8 cellular contexts compared by ENCODE assay signal in genomic region chr11:93740802-93741093, GRCh38. TPM values are rescaled to one million over a fixed set of nuclear protein-coding genes. Genes with fewer than 3 reads are reported as not detected.
A peak's percentile ranks its signal among the peaks of the same experiment; 100 is the strongest.
DNase-seq lines count a peak whose midpoint lies in the region; ATAC-seq and TF ChIP-seq lines count a peak whose summit lies in the region.

No MANE protein-coding gene starts in this region.

- H3K4me2 ChIP-seq in mesendoderm (ENCODE audit: low read length): no peak overlapping the region

- WGBS in ectodermal cell, 2 experiments: 0% methylated on average over 18 of the region's 18 CpGs
- no CpG with 5 or more reads among the region's 18 CpGs for WGBS in mesendoderm (ENCODE audit: extremely low coverage, insufficient coverage, low lambda C conversion rate)

- H3K4me3 ChIP-seq in A673 (ENCODE audit: low read depth, low read length, poor library complexity, severe bottlenecking): peak overlapping the region; percentile 64
- H3K4me3 ChIP-seq in ectodermal cell (ENCODE audit: insufficient read depth, low read depth, low read length): peak overlapping the region; percentile 90
- peak overlapping the region; percentile 100 for H3K4me3 ChIP-seq in mesendoderm (ENCODE audit: low read length)

- intact Hi-C loops in A673 (cut with micrococcal nuclease; ENCODE audit: unreplicated experiment): no loop called here

- peak overlapping the region; percentile 90 for H2AK5ac ChIP-seq in mesendoderm (ENCODE audit: low read length)

- peak overlapping the region; percentile 98 for H3K18ac ChIP-seq in mesendoderm (ENCODE audit: low read length)

- peaks cover 29% of the 10 kb centered on the region for H3K4me1 ChIP-seq in A673 (ENCODE audit: insufficient read depth, low read length, poor library complexity, severe bottlenecking)
- peaks cover 3% of the 10 kb centered on the region for H3K4me1 ChIP-seq in ectodermal cell (ENCODE audit: control insufficient read depth, insufficient read depth, low read length)
- no peaks in the 10 kb centered on the region for H3K4me1 ChIP-seq in mesendoderm (ENCODE audit: control insufficient read depth, low read depth, low read length)

- BruUV-seq in A673 (replicated peaks; lab: Mats Ljungman, UMichigan): no TSS peak

- H4K5ac ChIP-seq in mesendoderm (ENCODE audit: low read length): peak overlapping the region; percentile 59

- H4K8ac ChIP-seq in mesendoderm (ENCODE audit: low read depth, low read length): peak overlapping the region; percentile 99

- H2BK120ac ChIP-seq in mesendoderm (ENCODE audit: low read depth, low read length): no peak overlapping the region

- H3K9ac ChIP-seq in mesendoderm (ENCODE audit: low read length): peak overlapping the region; percentile 100

- ATAC-seq in GM18517 (IDR thresholded peaks at IDR 0.05; ENCODE audit: unreplicated experiment): peak; percentile 30
- peak; percentile 35 for ATAC-seq in HG03108 (IDR thresholded peaks at IDR 0.05; ENCODE audit: unreplicated experiment)

- H3K79me2 ChIP-seq in mesendoderm (ENCODE audit: control insufficient read depth, insufficient read depth, low read length): peaks cover 50% of the 10 kb centered on the region

- peak overlapping the region; percentile 74 for H3K23ac ChIP-seq in mesendoderm (ENCODE audit: low read length)

- H3K27me3 ChIP-seq in A673 (replicated peaks; ENCODE audit: insufficient read depth, low read depth, low read length, poor library complexity) (no peaks in the 10 kb centered on the region), ectodermal cell (ENCODE audit: control insufficient read depth, insufficient read depth, low read length, poor library complexity, severe bottlenecking) (no peaks in the 10 kb centered on the region), mesendoderm (ENCODE audit: insufficient read depth, low read length, poor library complexity) (no peaks in the 10 kb centered on the region)

- H2BK5ac ChIP-seq in mesendoderm (ENCODE audit: low read length): peak overlapping the region; percentile 96

- peaks cover 8% of the 10 kb centered on the region for H3K79me1 ChIP-seq in mesendoderm (ENCODE audit: low read length)

- POLR2A ChIA-PET in A673 (lab: Charles Lee; ENCODE audit: low non-redundant PET): interaction anchor here (0.7 to 1.1 kb wide), 4 partner anchors 8 to 43 kb away, joined by 3 to 25 read pairs (median 4); partner anchors contain the start of gene MED17

- CTCF ChIA-PET in A673 (lab: Charles Lee): interaction anchor here (0.6 to 2.3 kb wide), 2 partner anchors 34 to 43 kb away, joined by 5 to 9 read pairs; partner anchors contain the start of gene MED17

- no peak overlapping the region for H2BK15ac ChIP-seq in mesendoderm (replicated peaks; ENCODE audit: low read depth)

- DNase-seq in A673 (ENCODE audit: low spot score) (peak; percentile 87), NCI-H446 treated with DMSO at 0.1 percent for 48 hours (lab: John Stamatoyannopoulos, UW) (peak; percentile 36), mesendoderm (peak; percentile 70)
- DNase-seq in activated CD4-positive, alpha-beta T cell treated with anti-CD3 and anti-CD28 coated beads, Interleukin-2, amount 50 U/mL, for 24 hours (ENCODE audit: low read depth in 1 of 2, low spot score in 1 of 2): peak; percentile 49 to 63
- peak; percentile 29 to 47 for DNase-seq in stimulated activated CD8-positive, alpha-beta memory T cell treated with anti-CD3 and anti-CD28 coated beads, Interleukin-4, amount 100 ng/mL, for 4 hours (ENCODE audit: low read depth in 2 of 2, low spot score in 1 of 2)

- H3K36me3 ChIP-seq in A673 (ENCODE audit: insufficient read depth, low read length, poor library complexity, severe bottlenecking) (peaks cover 62% of the 10 kb centered on the region), ectodermal cell (ENCODE audit: control insufficient read depth, insufficient read depth, low read length) (peaks cover 14% of the 10 kb centered on the region), mesendoderm (ENCODE audit: control insufficient read depth, insufficient read depth, low read length) (peaks cover 5% of the 10 kb centered on the region)

- H3K27ac ChIP-seq in A673 (ENCODE audit: low read depth, low read length, poor library complexity, severe bottlenecking) (peak overlapping the region; percentile 92), ectodermal cell (ENCODE audit: insufficient read depth, low read depth, low read length, poor library complexity, severe bottlenecking) (peak overlapping the region; percentile 86), mesendoderm (ENCODE audit: low read depth, low read length) (peak overlapping the region; percentile 90)

- no peak for TF ChIP-seq CTCF in A673 (conservative IDR thresholded peaks at IDR 0.05; ENCODE audit: low read depth, low read length)

- H3K56ac ChIP-seq in mesendoderm (ENCODE audit: low read length): peak overlapping the region; percentile 100

- peak overlapping the region; percentile 99 for H3K4ac ChIP-seq in mesendoderm (ENCODE audit: low read depth, low read length)

- H3K9me3 ChIP-seq in A673 (ENCODE audit: low read depth, low read length, poor library complexity, severe bottlenecking) (no peaks in the 10 kb centered on the region), ectodermal cell (ENCODE audit: control insufficient read depth, low read length) (no peaks in the 10 kb centered on the region)

RNA-seq across cellular contexts. Expression of gene TAF1D, which starts 0.5 kb away (rescaled TPM):
- total RNA-seq in A673 (2021): 222 and 275 TPM in 2 replicates
- polyA plus RNA-seq in ectodermal cell (2013, experiment 1 of 4): 204 TPM
- 162 TPM for polyA plus RNA-seq in ectodermal cell (2013, experiment 2 of 4)
- polyA plus RNA-seq in ectodermal cell (2013, experiment 3 of 4): 212 TPM
- polyA plus RNA-seq in ectodermal cell (2013, experiment 4 of 4): 202 TPM
- polyA plus RNA-seq in mesendoderm (2013, experiment 1 of 2): 238 TPM
- 235 TPM for polyA plus RNA-seq in mesendoderm (2013, experiment 2 of 2)

RNA-seq across cellular contexts. Expression of gene C11orf54, which starts 0.7 kb away (rescaled TPM):
- total RNA-seq in A673 (2021): 24.3 and 26.2 TPM in 2 replicates
- polyA plus RNA-seq in ectodermal cell (2013, experiment 1 of 4): 32.8 TPM
- 36.0 TPM for polyA plus RNA-seq in ectodermal cell (2013, experiment 2 of 4)
- 32.1 TPM for polyA plus RNA-seq in ectodermal cell (2013, experiment 3 of 4)
- 35.6 TPM for polyA plus RNA-seq in ectodermal cell (2013, experiment 4 of 4)
- 7.6 TPM for polyA plus RNA-seq in mesendoderm (2013, experiment 1 of 2)
- polyA plus RNA-seq in mesendoderm (2013, experiment 2 of 2): 8.1 TPM

RNA-seq across cellular contexts. Expression of gene MED17, which starts 43.3 kb away (rescaled TPM):
- total RNA-seq in A673 (2021): 63.4 and 67.9 TPM in 2 replicates
- 38.8 TPM for polyA plus RNA-seq in ectodermal cell (2013, experiment 1 of 4)
- 42.2 TPM for polyA plus RNA-seq in ectodermal cell (2013, experiment 2 of 4)
- polyA plus RNA-seq in ectodermal cell (2013, experiment 3 of 4): 38.6 TPM
- polyA plus RNA-seq in ectodermal cell (2013, experiment 4 of 4): 41.5 TPM
- 22.5 TPM for polyA plus RNA-seq in mesendoderm (2013, experiment 1 of 2)
- 21.6 TPM for polyA plus RNA-seq in mesendoderm (2013, experiment 2 of 2)

Comparison
In these comparisons a context has a peak if more than half of its experiments do, and no peak if none do; other contexts are left out.
1. Peak in every context shown above with its lines: DNase-seq, ATAC-seq, H3K4me3 ChIP-seq and H3K27ac ChIP-seq.
2. DNase-seq: peak in every context shown above with its lines; median percentile 87 in A673; 70 in mesendoderm; 56 in activated CD4-positive, alpha-beta T cell treated with anti-CD3 and anti-CD28 coated beads, Interleukin-2, amount 50 U/mL, for 24 hours; 38 in stimulated activated CD8-positive, alpha-beta memory T cell treated with anti-CD3 and anti-CD28 coated beads, Interleukin-4, amount 100 ng/mL, for 4 hours; 36 in NCI-H446 treated with DMSO at 0.1 percent for 48 hours.